9 cellular contexts compared by ENCODE assay signal in genomic region chr2:221529943-221530652, GRCh38. TPM values are rescaled to one million over a fixed set of nuclear protein-coding genes. Genes with fewer than 3 reads are reported as not detected.
DNase-seq lines count a peak whose midpoint lies in the region; ATAC-seq and TF ChIP-seq lines count a peak whose summit lies in the region.
"Had no signal": no experiment of that assay in that cellular context is flagged by ENCODE, and none has a peak within 500 bp of the region (broad histone marks: within the 10 kb centered on the region; RNA-seq: fewer than 3 reads in every experiment).

No MANE protein-coding gene starts in this region.

- peaks cover 12% of the 10 kb centered on the region for H3K36me3 Mint-ChIP-seq in effector memory CD8-positive, alpha-beta T cell (ENCODE audit: insufficient read depth)

- H3K27ac Mint-ChIP-seq in effector memory CD8-positive, alpha-beta T cell: peak overlapping the region; percentile 80 to 87

- H3K27me3 Mint-ChIP-seq in effector memory CD8-positive, alpha-beta T cell: no peaks in the 10 kb centered on the region

- DNase-seq in GM04504 (ENCODE audit: low read depth): peak; percentile 60
- peak; percentile 80 for DNase-seq in NCI-H748 (lab: John Stamatoyannopoulos, UW; ENCODE audit: unreplicated experiment)
- DNase-seq in effector memory CD8-positive, alpha-beta T cell: no peak
- peak; percentile 23 for DNase-seq in retinal pigment epithelial cell (ENCODE audit: low read depth)
- DNase-seq in SW 1271 (lab: John Stamatoyannopoulos, UW): no peak
- no peak for DNase-seq in stimulated activated CD4-positive, alpha-beta T cell treated with anti-CD3 and anti-CD28 coated beads, Interleukin-4, amount 100 ng/mL, for 4 hours
- DNase-seq in islet precursor cell: no peak
- no peak for DNase-seq in ureter (ENCODE audit: low spot score)
- DNase-seq: activated gamma-delta T cell treated with Interleukin-2 at 50 U/mL for 16 hours had no signal

- peaks cover 39 to 42% of the 10 kb centered on the region in 2 donors for H3K4me1 Mint-ChIP-seq in effector memory CD8-positive, alpha-beta T cell (ENCODE audit: low read depth in 2 of 2)

- TF ChIP-seq CTCF in retinal pigment epithelial cell (conservative IDR thresholded peaks at IDR 0.05; ENCODE audit: low read depth, low read length): no peak

- no peak overlapping the region for H3K4me3 ChIP-seq in retinal pigment epithelial cell (ENCODE audit: low read length)

- no peaks in the 10 kb centered on the region for H3K9me3 Mint-ChIP-seq in effector memory CD8-positive, alpha-beta T cell

- peak overlapping the region; percentile 67 to 69 for H3K4me3 Mint-ChIP-seq in effector memory CD8-positive, alpha-beta T cell

- peak; percentile 67 for ATAC-seq in effector memory CD8-positive, alpha-beta T cell (replicated peaks)

RNA-seq across cellular contexts. Expression of gene EPHA4, which starts 42.0 kb away (rescaled TPM):
- 32.6 TPM for total RNA-seq in ureter

Comparison
In these comparisons a context has a peak if more than half of its experiments do, and no peak if none do; other contexts are left out.
1. DNase-seq: peak in GM04504 (single experiment), NCI-H748 (single experiment) and retinal pigment epithelial cell (single experiment); none in effector memory CD8-positive, alpha-beta T cell (0 of 3), SW 1271 (0 of 2), stimulated activated CD4-positive, alpha-beta T cell treated with anti-CD3 and anti-CD28 coated beads, Interleukin-4, amount 100 ng/mL, for 4 hours (0 of 2), islet precursor cell (single experiment) and ureter (single experiment).